8 cellular contexts compared by ENCODE assay signal in the genomic region with DNA sequence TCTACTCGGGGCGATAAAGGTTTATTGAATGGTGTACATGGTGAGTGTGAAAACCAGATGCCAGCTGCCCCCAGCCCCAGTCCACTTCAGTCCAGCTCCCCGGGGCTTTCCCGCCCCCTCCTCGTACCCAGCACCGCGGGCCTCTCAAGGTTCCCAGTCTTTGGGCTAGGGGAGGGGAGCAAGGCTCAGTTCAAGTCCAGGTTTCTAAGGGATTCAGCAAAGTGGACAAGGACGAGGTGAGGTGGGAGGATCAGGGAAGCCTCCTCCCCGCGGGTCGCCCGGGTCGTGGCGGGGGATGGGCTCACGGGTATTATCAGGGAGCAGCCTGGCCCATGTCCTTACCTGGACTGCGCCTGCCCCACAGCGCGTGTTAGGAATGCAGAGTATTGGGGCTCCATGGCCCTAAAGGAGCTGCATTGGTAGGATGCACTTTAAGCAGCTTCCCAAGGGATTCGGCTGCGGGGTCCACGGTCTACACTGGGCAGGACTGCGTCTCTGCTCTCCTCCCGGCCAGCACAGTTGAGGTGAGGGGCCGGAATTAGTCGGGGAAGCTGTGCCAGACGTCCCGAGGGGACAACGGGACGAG. TPM values are rescaled to one million over a fixed set of nuclear protein-coding genes. Genes with fewer than 3 reads are reported as not detected.
DNase-seq lines count a peak whose midpoint lies in the region; ATAC-seq and TF ChIP-seq lines count a peak whose summit lies in the region.

No MANE protein-coding gene starts in this region.

- peaks cover 81% of the 10 kb centered on the region for H4K20me1 ChIP-seq in BLaER1

- peak; percentile 1 for ATAC-seq in HG02973 (IDR thresholded peaks at IDR 0.05; ENCODE audit: unreplicated experiment)
- ATAC-seq in left lobe of liver: peak; percentile 2

- in situ Hi-C loops in GM13977 (cut with MboI; ENCODE audit: low pct_unique_long_range_greater_than_20kb, low sequenced_read_pairs, unreplicated experiment): no loop called here

- no peak for TF ChIP-seq CTCF in GM13977 (IDR thresholded peaks at IDR 0.05; ENCODE audit: extremely low read depth, insufficient read depth, missing control alignments)

- H3K9me3 ChIP-seq in BLaER1 (no peaks in the 10 kb centered on the region), adipocyte (ENCODE audit: control insufficient read depth, low read length) (no peaks in the 10 kb centered on the region)

- H3K4me1 ChIP-seq in BLaER1 (peaks cover 44% of the 10 kb centered on the region), adipocyte (ENCODE audit: control insufficient read depth, insufficient read depth, low read length) (peaks cover 48% of the 10 kb centered on the region)

- peaks cover under 1% of the 10 kb centered on the region; the same call in 1 of the 2 replicates for H3K36me3 ChIP-seq in BLaER1
- H3K36me3 ChIP-seq in adipocyte (ENCODE audit: control insufficient read depth, insufficient read depth, low read length, severe bottlenecking): no peaks in the 10 kb centered on the region

- peak overlapping the region; percentile 98 for H3K4me2 ChIP-seq in BLaER1

- DNase-seq in adipocyte (ENCODE audit: low read depth) (no peak), left lobe of liver (ENCODE audit: low spot score) (no peak), substantia nigra (lab: John Stamatoyannopoulos, UW) (peak in 3 of 49 donors; percentile 59 to 69 (median 65)), Kasumi-1 (lab: John Stamatoyannopoulos, UW) (no peak), GM13977 (ENCODE audit: low spot score) (no peak), NCI-H1436 treated with DMSO at 0.1 percent for 48 hours (lab: John Stamatoyannopoulos, UW) (no peak)

- H3K4me3 ChIP-seq in BLaER1 (peak overlapping the region; percentile 88), adipocyte (ENCODE audit: low read length) (peak overlapping the region; percentile 99)

- H3K27me3 ChIP-seq in BLaER1 (peaks cover 27% of the 10 kb centered on the region; the same call in 1 of the 2 replicates), adipocyte (replicated peaks; ENCODE audit: control insufficient read depth, insufficient read depth, low read length) (no peaks in the 10 kb centered on the region)

- H3K9ac ChIP-seq in BLaER1: peak overlapping the region; percentile 60
- H3K9ac ChIP-seq in adipocyte (ENCODE audit: low read length): peak overlapping the region; percentile 87

- H3K27ac ChIP-seq in BLaER1 (no peak overlapping the region), substantia nigra (ENCODE audit: low read depth, low read length, poor library complexity, severe bottlenecking) (peak overlapping the region; percentile 91)

RNA-seq across cellular contexts. Expression of gene PFKFB3, which starts 0.5 kb away (rescaled TPM):
- total RNA-seq in left lobe of liver: 39.2 TPM
